Comparison of ENCODE assay signal across 25 cellular contexts in the genomic region with DNA sequence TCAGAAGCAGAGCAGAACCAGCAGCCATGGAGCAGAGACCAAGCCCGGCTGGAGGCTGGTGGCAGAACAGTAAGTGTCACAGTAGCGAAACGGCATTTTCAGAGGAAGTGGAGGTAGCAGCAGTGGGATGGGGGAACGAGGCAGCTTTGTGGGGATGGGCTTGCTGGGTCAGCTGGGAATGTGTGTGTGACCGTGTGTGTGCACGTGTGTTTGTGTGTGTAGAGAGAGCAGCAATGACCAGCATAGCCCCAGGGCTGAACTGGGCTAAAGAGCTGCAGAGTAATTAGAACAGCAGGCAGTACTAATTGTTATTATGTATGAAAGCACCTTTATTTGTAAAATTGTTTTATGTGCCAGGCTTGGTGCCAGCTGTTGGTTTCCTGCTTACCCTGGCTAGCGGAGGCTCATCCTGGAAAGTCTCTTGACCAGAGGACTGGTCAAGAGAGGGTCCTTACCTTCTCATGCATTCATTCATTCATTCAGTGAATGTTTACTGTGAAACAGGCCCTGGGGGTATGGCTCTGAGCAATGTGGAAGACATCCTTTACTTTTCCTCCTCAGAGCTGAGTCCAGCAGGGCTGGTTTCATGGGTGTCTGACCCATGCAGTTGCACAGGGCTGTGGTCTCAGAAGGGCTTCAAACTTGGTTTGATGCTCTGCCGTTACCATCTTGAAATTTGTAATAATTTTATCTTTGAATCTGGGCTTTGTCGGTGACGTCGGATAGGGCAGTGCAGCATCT.
DNase-seq lines count a peak whose midpoint lies in the region; ATAC-seq and TF ChIP-seq lines count a peak whose summit lies in the region.
"Had no signal": no experiment of that assay in that cellular context is flagged by ENCODE, and none has a peak within 500 bp of the region (broad histone marks: within the 10 kb centered on the region; RNA-seq: fewer than 3 reads in every experiment).

No MANE protein-coding gene starts in this region.

- no peaks in the 10 kb centered on the region for H3K36me3 Mint-ChIP-seq in glutamatergic neuron (ENCODE audit: unreplicated experiment)
- no peaks in the 10 kb centered on the region for H3K36me3 Mint-ChIP-seq in stimulated activated memory B cell treated with anti-CD40 and anti-IgM and Interleukin-4, amounts not matched to agents 10 μg/mL and 1 μg/mL and 100 μg/mL, for 72 hours

- H3K4me1 ChIP-seq in HUES48 (ENCODE audit: control insufficient read depth, insufficient read depth, low read length), result peaks cover 17% of the 10 kb centered on the region
- H3K4me1 ChIP-seq: BLaER1, left lung, transverse colon had no signal

- peaks cover 5% of the 10 kb centered on the region for H3K9me3 ChIP-seq in HUES48 (ENCODE audit: control insufficient read depth, insufficient read depth, low read length)
- H3K9me3 ChIP-seq: transverse colon had no signal

- H3K27ac ChIP-seq in HUES48 (ENCODE audit: low read depth, low read length), result peak overlapping the region; percentile 62
- H3K27ac ChIP-seq in dorsolateral prefrontal cortex, result no peak overlapping the region
- H3K27ac ChIP-seq: BLaER1, coronary artery, left lung, PC-9, transverse colon had no signal

- H3K4me3 Mint-ChIP-seq in glutamatergic neuron (ENCODE audit: unreplicated experiment), result peak overlapping the region; percentile 26
- no peak overlapping the region for H3K4me3 Mint-ChIP-seq in stimulated activated memory B cell treated with anti-CD40 and anti-IgM and Interleukin-4, amounts not matched to agents 10 μg/mL and 1 μg/mL and 100 μg/mL, for 72 hours
- H3K4me3 Mint-ChIP-seq: activated T-cell treated with anti-CD3 and anti-CD28 coated beads, Interleukin-2, amount 50 U/mL, for 72 hours had no signal

- no peaks in the 10 kb centered on the region for H3K27me3 ChIP-seq in HUES48 (ENCODE audit: control insufficient read depth, insufficient read depth, low read length)
- peaks cover 0 to 38% (median 4%) of the 10 kb centered on the region in 45 donors for H3K27me3 ChIP-seq in dorsolateral prefrontal cortex
- H3K27me3 ChIP-seq: BLaER1, transverse colon had no signal

- intact Hi-C loops in dorsolateral prefrontal cortex (cut with DNase I), result no loop called here

- peaks cover 5% of the 10 kb centered on the region for H3K27me3 Mint-ChIP-seq in glutamatergic neuron (ENCODE audit: unreplicated experiment)
- peaks cover 40% of the 10 kb centered on the region for H3K27me3 Mint-ChIP-seq in stimulated activated memory B cell treated with anti-CD40 and anti-IgM and Interleukin-4, amounts not matched to agents 10 μg/mL and 1 μg/mL and 100 μg/mL, for 72 hours

- ATAC-seq in stimulated activated memory B cell treated with anti-CD40 and anti-IgM and Interleukin-4, amounts not matched to agents 10 μg/mL and 1 μg/mL and 100 μg/mL, for 72 hours, result peak; percentile 14
- no peak for ATAC-seq in GM18861 (IDR thresholded peaks at IDR 0.05; ENCODE audit: unreplicated experiment)
- ATAC-seq: K562, left lung, Right ventricle myocardium inferior, SK-N-SH treated with all-trans-retinoic acid at 6 μM for 48 hours had no signal

- H3K4me1 Mint-ChIP-seq in glutamatergic neuron (ENCODE audit: low read depth, unreplicated experiment), result peaks cover 25% of the 10 kb centered on the region
- H3K4me1 Mint-ChIP-seq in stimulated activated memory B cell treated with anti-CD40 and anti-IgM and Interleukin-4, amounts not matched to agents 10 μg/mL and 1 μg/mL and 100 μg/mL, for 72 hours, result no peaks in the 10 kb centered on the region

- H3K4me3 ChIP-seq in HUES48 (ENCODE audit: low read depth, low read length) (no peak overlapping the region), dorsolateral prefrontal cortex (no peak overlapping the region)
- H3K4me3 ChIP-seq: BLaER1, coronary artery, K562, left lung, PC-9, transverse colon had no signal

- no peak overlapping the region for H3K9ac ChIP-seq in HUES48 (ENCODE audit: low read depth, low read length)
- H3K9ac ChIP-seq: BLaER1 had no signal

- TF ChIP-seq CTCF in glutamatergic neuron (IDR thresholded peaks at IDR 0.05; ENCODE audit: partially characterized antibody, unreplicated experiment) (no peak), dorsolateral prefrontal cortex (IDR thresholded peaks at IDR 0.05 in 54 of 56, conservative IDR thresholded peaks at IDR 0.05 in 2 of 56; ENCODE audit: low read depth in 1 of 56, partially characterized antibody in 56 of 56) (no peak)

- H3K27ac Mint-ChIP-seq in glutamatergic neuron (ENCODE audit: unreplicated experiment), result peak overlapping the region; percentile 80
- H3K27ac Mint-ChIP-seq in stimulated activated memory B cell treated with anti-CD40 and anti-IgM and Interleukin-4, amounts not matched to agents 10 μg/mL and 1 μg/mL and 100 μg/mL, for 72 hours, result no peak overlapping the region
- H3K27ac Mint-ChIP-seq: activated T-cell treated with anti-CD3 and anti-CD28 coated beads, Interleukin-2, amount 50 U/mL, for 72 hours had no signal

- H3K9me3 Mint-ChIP-seq in glutamatergic neuron (ENCODE audit: unreplicated experiment), result peaks cover 4% of the 10 kb centered on the region
- H3K9me3 Mint-ChIP-seq in stimulated activated memory B cell treated with anti-CD40 and anti-IgM and Interleukin-4, amounts not matched to agents 10 μg/mL and 1 μg/mL and 100 μg/mL, for 72 hours, result peaks cover 8% of the 10 kb centered on the region

- H3K36me3 ChIP-seq in HUES48 (ENCODE audit: control insufficient read depth, insufficient read depth, low read length), result no peaks in the 10 kb centered on the region
- H3K36me3 ChIP-seq: BLaER1, left lung, transverse colon had no signal

- DNase-seq in NCI-H345 (lab: John Stamatoyannopoulos, UW) (peak; percentile 38), glutamatergic neuron (peak; percentile 32), T-helper 1 cell (no peak), dorsolateral prefrontal cortex (no peak)
- DNase-seq: activated CD4-positive, CD25-positive, alpha-beta regulatory T cell treated with anti-CD3 and anti-CD28 coated beads, Interleukin-2, amount 50 U/mL, for 72 hours; activated naive CD4-positive, alpha-beta T cell treated with Interleukin-2 at 50 U/mL for 16 hours; effector memory CD4-positive, alpha-beta T cell; islet precursor cell; left lung; mesenchymal stem cell; NCI-H1436; NK-92 treated with Interleukin-12 subunit alpha and Interleukin-12 subunit beta, amount 100 ng/mL, for 24 hours; PC-9; stimulated activated CD4-positive, alpha-beta T cell treated with anti-CD3 and anti-CD28 coated beads, Interleukin-15, amount 100 ng/mL, for 24 hours; stimulated activated CD4-positive, alpha-beta T cell treated with anti-CD3 and anti-CD28 coated beads, Interleukin-4, amount 100 ng/mL, for 4 hours; transverse colon had no signal

Comparison
In these comparisons a context has a peak if more than half of its experiments do, and no peak if none do; other contexts are left out.
1. DNase-seq: peak in NCI-H345 (single experiment) and glutamatergic neuron (single experiment); none in T-helper 1 cell (0 of 5) and dorsolateral prefrontal cortex (0 of 10).